In the genomic region with DNA sequence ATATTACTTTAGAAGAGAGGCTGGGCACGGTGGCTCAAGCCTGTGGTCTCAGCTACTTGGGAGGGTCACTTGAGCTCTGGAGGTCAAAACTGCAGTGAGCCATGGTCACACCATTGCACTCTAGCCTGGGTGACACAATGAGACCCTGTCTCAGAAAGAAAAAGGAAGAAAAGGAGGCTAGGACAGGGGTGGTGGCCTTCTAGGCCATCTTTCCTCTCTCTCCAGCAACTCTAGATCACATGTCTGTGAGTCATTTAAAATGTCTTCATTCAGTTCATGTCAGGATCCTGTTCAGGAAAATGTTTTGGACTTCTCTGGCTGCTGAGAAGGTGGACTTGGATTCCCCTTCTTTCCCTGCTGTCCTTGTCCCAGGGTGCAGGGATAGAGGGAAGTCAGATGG, we compare ENCODE assay signal across 11 cellular contexts. TPM values are rescaled to one million over a fixed set of nuclear protein-coding genes. Genes with fewer than 3 reads are reported as not detected.
DNase-seq lines count a peak whose midpoint lies in the region; TF ChIP-seq lines count a peak whose summit lies in the region.
"Had no signal": no experiment of that assay in that cellular context is flagged by ENCODE, and none has a peak within 500 bp of the region (broad histone marks: within the 10 kb centered on the region; RNA-seq: fewer than 3 reads in every experiment).

No MANE protein-coding gene starts in this region.

- H3K9me3 Mint-ChIP-seq in HFFc6, result no peaks in the 10 kb centered on the region

- H3K4me1 Mint-ChIP-seq in HFFc6 (ENCODE audit: low read depth), result peaks cover 25% of the 10 kb centered on the region

- TF ChIP-seq CTCF in A673 (conservative IDR thresholded peaks at IDR 0.05; ENCODE audit: low read depth, low read length) (no peak), HFFc6 (IDR thresholded peaks at IDR 0.05) (no peak), GM10248 (IDR thresholded peaks at IDR 0.05; ENCODE audit: control extremely low read depth, extremely low read depth, low read depth, missing control alignments) (no peak)

- DNase-seq in A673 (ENCODE audit: low spot score), result no peak
- DNase-seq in HFFc6, result no peak
- peak; percentile 23 for DNase-seq in dedifferentiated amniotic fluid mesenchymal stem cell (ENCODE audit: extremely low spot score)
- DNase-seq in HUDEP-2 (lab: John Stamatoyannopoulos, UW; ENCODE audit: unreplicated experiment in 76 of 76), result no peak
- DNase-seq in GM10248 (ENCODE audit: extremely low spot score), result no peak
- DNase-seq in islet precursor cell, result no peak
- DNase-seq in midbrain (lab: John Stamatoyannopoulos, UW), result no peak
- DNase-seq: activated CD8-positive, alpha-beta memory T cell treated with anti-CD3 and anti-CD28 coated beads for 24 hours; pancreas had no signal

- peak overlapping the region; percentile 73 for H3K27ac Mint-ChIP-seq in HFFc6

- H3K4me3 Mint-ChIP-seq in HFFc6, result peak overlapping the region; percentile 12; the same call in 1 of the 2 replicates

- H3K27ac ChIP-seq in A673 (ENCODE audit: low read depth, low read length, poor library complexity, severe bottlenecking), result peak overlapping the region; percentile 47
- H3K27ac ChIP-seq in muscle layer of duodenum (ENCODE audit: low read length), result peak overlapping the region; percentile 7
- H3K27ac ChIP-seq: pancreas, SK-N-MC had no signal

- peaks cover 46% of the 10 kb centered on the region for H3K36me3 ChIP-seq in A673 (ENCODE audit: insufficient read depth, low read length, poor library complexity, severe bottlenecking)
- peaks cover 11 to 25% of the 10 kb centered on the region in 2 donors for H3K36me3 ChIP-seq in muscle layer of duodenum (ENCODE audit: control insufficient read depth in 1 of 2, insufficient read depth in 2 of 2, low read length in 2 of 2)

- peaks cover 28% of the 10 kb centered on the region for H3K36me3 Mint-ChIP-seq in HFFc6 (ENCODE audit: low read depth)

- H3K4me3 ChIP-seq in A673 (ENCODE audit: low read depth, low read length, poor library complexity, severe bottlenecking), result no peak overlapping the region
- no peak overlapping the region for H3K4me3 ChIP-seq in muscle layer of duodenum (ENCODE audit: low read depth in 1 of 2, low read length in 2 of 2)
- H3K4me3 ChIP-seq: pancreas, SK-N-MC had no signal

- H3K27me3 ChIP-seq in A673 (replicated peaks; ENCODE audit: insufficient read depth, low read depth, low read length, poor library complexity) (no peaks in the 10 kb centered on the region), muscle layer of duodenum (ENCODE audit: low read depth, low read length) (no peaks in the 10 kb centered on the region)
- H3K27me3 ChIP-seq: pancreas had no signal

- peaks cover 2% of the 10 kb centered on the region; the same call in 1 of the 2 replicates for H3K27me3 Mint-ChIP-seq in HFFc6 (ENCODE audit: insufficient read depth)

- intact Hi-C loops in A673 (cut with micrococcal nuclease; ENCODE audit: unreplicated experiment), result no loop called here

- peaks cover 18% of the 10 kb centered on the region for H3K4me1 ChIP-seq in A673 (ENCODE audit: insufficient read depth, low read length, poor library complexity, severe bottlenecking)
- peaks cover 0 to 12% of the 10 kb centered on the region in 2 donors for H3K4me1 ChIP-seq in muscle layer of duodenum (ENCODE audit: control insufficient read depth in 1 of 2, insufficient read depth in 2 of 2, low read length in 2 of 2)

- CTCF ChIA-PET in A673 (lab: Charles Lee) (no interaction called here), GM10248 (lab: Yijun Ruan, JAX) (interaction anchor here (1.4 kb wide), 2 partner anchors 10 to 21 kb away, joined by 3 read pairs; no protein-coding TSS in a partner anchor)

- H3K9me3 ChIP-seq in A673 (ENCODE audit: low read depth, low read length, poor library complexity, severe bottlenecking), result no peaks in the 10 kb centered on the region
- no peaks in the 10 kb centered on the region for H3K9me3 ChIP-seq in muscle layer of duodenum (ENCODE audit: control insufficient read depth in 1 of 2, low read length in 2 of 2)
- H3K9me3 ChIP-seq: pancreas had no signal

- POLR2A ChIA-PET in A673 (lab: Charles Lee; ENCODE audit: low non-redundant PET), result no interaction called here
- POLR2A ChIA-PET in GM10248 (lab: Yijun Ruan, JAX), result no interaction called here

- BruUV-seq in A673 (replicated peaks; lab: Mats Ljungman, UMichigan), result no TSS peak

RNA-seq across cellular contexts. Expression of a gene that starts 53.3 kb away (rescaled TPM):
- total RNA-seq in A673 (2021), result 104 and 113 TPM in 2 replicates
- 10 to 100 TPM; 29.4 to 40.0 (median 32.7) TPM for total RNA-seq in HFFc6 (2021; fragmentation: NEBNext Ultra II Directional; extraction: Animal tissue kit (Norgen Biotek cat#: 25700))
